ENCODE assay signal across 12 cellular contexts in genomic region chr3:45109736-45110135, GRCh38. TPM values are rescaled to one million over a fixed set of nuclear protein-coding genes. Genes with fewer than 3 reads are reported as not detected.
DNase-seq lines count a peak whose midpoint lies in the region; ATAC-seq and TF ChIP-seq lines count a peak whose summit lies in the region.
"Had no signal": no experiment of that assay in that cellular context is flagged by ENCODE, and none has a peak within 500 bp of the region (broad histone marks: within the 10 kb centered on the region; RNA-seq: fewer than 3 reads in every experiment).

No MANE protein-coding gene starts in this region.

- intact Hi-C loops in CD4-positive, alpha-beta memory T cell (cut with micrococcal nuclease), result loop anchor here (1.0 to 5.0 kb wide), 3 partner anchors 58 to 103 kb away; no protein-coding TSS in a partner anchor
- intact Hi-C loops in body of pancreas (cut with DNase I), result no loop called here

- H3K27ac ChIP-seq in BLaER1 (no peak overlapping the region), body of pancreas (no peak overlapping the region)
- no peak overlapping the region for H3K27ac ChIP-seq in CD4-positive, alpha-beta memory T cell (ENCODE audit: low read depth, low read length)
- H3K27ac ChIP-seq: psoas muscle, thyroid gland had no signal

- no peaks in the 10 kb centered on the region for H3K36me3 Mint-ChIP-seq in CD4-positive, alpha-beta memory T cell
- H3K36me3 Mint-ChIP-seq in immature natural killer cell, result peaks cover 0 to 4% (median 0%) of the 10 kb centered on the region in 3 donors

- H3K9ac ChIP-seq in BLaER1, result no peak overlapping the region

- no peaks in the 10 kb centered on the region for H3K27me3 ChIP-seq in BLaER1
- no peaks in the 10 kb centered on the region for H3K27me3 ChIP-seq in CD4-positive, alpha-beta memory T cell (ENCODE audit: insufficient read depth, low read length)
- H3K27me3 ChIP-seq in body of pancreas, result no peaks in the 10 kb centered on the region
- H3K27me3 ChIP-seq: thyroid gland had no signal

- H3K27me3 Mint-ChIP-seq in CD4-positive, alpha-beta memory T cell, result no peaks in the 10 kb centered on the region
- H3K27me3 Mint-ChIP-seq in immature natural killer cell (ENCODE audit: low read depth in 3 of 3), result peaks cover 5 to 11% (median 8%) of the 10 kb centered on the region in 3 donors

- peaks cover 53 to 73% (median 71%) of the 10 kb centered on the region in 4 donors for H3K4me1 Mint-ChIP-seq in CD4-positive, alpha-beta memory T cell
- H3K4me1 Mint-ChIP-seq in immature natural killer cell, result peaks cover 50 to 56% of the 10 kb centered on the region in 2 donors

- H3K27ac Mint-ChIP-seq in CD4-positive, alpha-beta memory T cell, result peak overlapping the region; percentile 63 to 94 (median 91)
- peak overlapping the region; percentile 30 to 86 (median 62) for H3K27ac Mint-ChIP-seq in immature natural killer cell

- peaks cover 0 to 4% (median 0%) of the 10 kb centered on the region in 8 donors for H3K9me3 Mint-ChIP-seq in CD4-positive, alpha-beta memory T cell
- H3K9me3 Mint-ChIP-seq in immature natural killer cell, result no peaks in the 10 kb centered on the region

- H3K9me3 ChIP-seq in BLaER1 (0 out of 2 replicates have a peak, but pooled peaks cover 9% of the 10 kb centered on the region), body of pancreas (no peaks in the 10 kb centered on the region)
- H3K9me3 ChIP-seq in CD4-positive, alpha-beta memory T cell (ENCODE audit: control insufficient read depth in 1 of 2, low read length in 2 of 2), result no peaks in the 10 kb centered on the region
- H3K9me3 ChIP-seq: psoas muscle, thyroid gland had no signal

- CTCF ChIA-PET in CD4-positive, alpha-beta memory T cell (lab: Charles Lee; ENCODE audit: partially characterized antibody), result interaction anchor here (3.0 kb wide), 1 partner anchor 101 kb away, joined by 19 read pairs; no protein-coding TSS in a partner anchor

- peak overlapping the region; percentile 78 to 95 (median 90) for H3K4me3 Mint-ChIP-seq in CD4-positive, alpha-beta memory T cell
- H3K4me3 Mint-ChIP-seq in immature natural killer cell, result peak overlapping the region; percentile 57 to 78 (median 71)

- no peak for TF ChIP-seq POLR2A in body of pancreas (IDR thresholded peaks at IDR 0.05)

- POLR2A ChIA-PET in CD4-positive, alpha-beta memory T cell (lab: Charles Lee; ENCODE audit: partially characterized antibody), result interaction anchor here (1.6 kb wide), 1 partner anchor 9 kb away, joined by 7 read pairs; no protein-coding TSS in a partner anchor

- ATAC-seq in GM21526 (IDR thresholded peaks at IDR 0.05; ENCODE audit: low FRiP score, unreplicated experiment), result no peak
- no peak for ATAC-seq in GM21528 (IDR thresholded peaks at IDR 0.05; ENCODE audit: low FRiP score, unreplicated experiment)
- ATAC-seq in body of pancreas, result no peak
- ATAC-seq: psoas muscle had no signal

- no peaks in the 10 kb centered on the region for H4K20me1 ChIP-seq in BLaER1

- no peak for TF ChIP-seq CTCF in body of pancreas (IDR thresholded peaks at IDR 0.05)

- no peak for DNase-seq in CD4-positive, alpha-beta memory T cell
- DNase-seq in SKM-1 (lab: John Stamatoyannopoulos, UW; ENCODE audit: unreplicated experiment) (peak; percentile 69), immature natural killer cell (no peak), body of pancreas (no peak), UCSD-AML1 (lab: John Stamatoyannopoulos, UW; ENCODE audit: unreplicated experiment) (no peak)
- DNase-seq: NCI-H2081 treated with DMSO at 0.1 percent for 48 hours, NCI-H69, psoas muscle, thyroid gland had no signal

- no peak overlapping the region for H3K4me3 ChIP-seq in BLaER1
- H3K4me3 ChIP-seq in CD4-positive, alpha-beta memory T cell (ENCODE audit: low read length in 2 of 2), result peak overlapping the region in 1 of 2 donors; percentile 29
- no peak overlapping the region for H3K4me3 ChIP-seq in body of pancreas
- H3K4me3 ChIP-seq: psoas muscle, thyroid gland had no signal

- H3K4me1 ChIP-seq in BLaER1, result peaks cover 40% of the 10 kb centered on the region
- H3K4me1 ChIP-seq in CD4-positive, alpha-beta memory T cell (ENCODE audit: insufficient read depth, low read length), result peaks cover 55% of the 10 kb centered on the region
- H3K4me1 ChIP-seq in body of pancreas, result peaks cover 19% of the 10 kb centered on the region
- H3K4me1 ChIP-seq: thyroid gland had no signal

- 86 to 100% methylated on average over 2 of the region's 2 CpGs for WGBS in body of pancreas, 2 donors

- peak overlapping the region; percentile 60 for H3K4me2 ChIP-seq in BLaER1

- H3K36me3 ChIP-seq in BLaER1 (no peaks in the 10 kb centered on the region), body of pancreas (replicated peaks in 1 of 2; ENCODE audit: insufficient read depth in 1 of 2, low read depth in 2 of 2) (peaks cover 0 to 5% of the 10 kb centered on the region in 2 donors)
- H3K36me3 ChIP-seq in CD4-positive, alpha-beta memory T cell (ENCODE audit: insufficient read depth, low read length), result no peaks in the 10 kb centered on the region
- H3K36me3 ChIP-seq: thyroid gland had no signal

RNA-seq across cellular contexts. Expression of gene CDCP1, which starts 36.4 kb away (rescaled TPM):
- under 1 TPM; 0.35 to 0.44 TPM for total RNA-seq in CD4-positive, alpha-beta memory T cell
- under 1 TPM; 0.24 to 0.60 TPM for polyA plus RNA-seq in CD4-positive, alpha-beta memory T cell
- 1 to 10 TPM; 1.1 to 3.3 (median 2.0) TPM for polyA plus RNA-seq in immature natural killer cell
- total RNA-seq in body of pancreas, result 1 to 10 TPM; 6.2 to 6.3 TPM

Comparison
In these comparisons a context has a peak if more than half of its experiments do, and no peak if none do; other contexts are left out.
1. RNA of gene CDCP1, which starts 36.4 kb away (total RNA-seq): 6.2 to 6.3 TPM in body of pancreas; 0.35 to 0.44 TPM in CD4-positive, alpha-beta memory T cell; every median in the first group is over 4 times any median in the second.